Comparison of ENCODE assay signal across 1 cellular context in genomic region chr3:67241084-67241483, GRCh38.
TF ChIP-seq lines count a peak whose summit lies in the region.

No MANE protein-coding gene starts in this region.

TF ChIP-seq in WTC11, 78 proteins besides CTCF, POLR2A, EP300 and RAD21 (continued from another document):
- TF ChIP-seq ATF2 (CRISPR knock-in tag; IDR thresholded peaks at IDR 0.05; ENCODE audit: borderline replicate concordance, low read depth) = no peak
- TF ChIP-seq ERG (CRISPR knock-in tag; IDR thresholded peaks at IDR 0.05) = no peak
- TF ChIP-seq FOXP1 (CRISPR knock-in tag; IDR thresholded peaks at IDR 0.05; ENCODE audit: borderline replicate concordance) = no peak
- TF ChIP-seq IRF1 (CRISPR knock-in tag; IDR thresholded peaks at IDR 0.05) = no peak
- TF ChIP-seq ZNF425 (CRISPR knock-in tag; conservative IDR thresholded peaks at IDR 0.05) = no peak
- no peak for TF ChIP-seq MYBL2 (CRISPR knock-in tag; IDR thresholded peaks at IDR 0.05)
- no peak for TF ChIP-seq AFF4 (CRISPR knock-in tag; IDR thresholded peaks at IDR 0.05; ENCODE audit: borderline replicate concordance)
- TF ChIP-seq USF2 (CRISPR knock-in tag; IDR thresholded peaks at IDR 0.05) = no peak
- no peak for TF ChIP-seq ETV6 (CRISPR knock-in tag; IDR thresholded peaks at IDR 0.05)
- TF ChIP-seq ZBTB21 (CRISPR knock-in tag; IDR thresholded peaks at IDR 0.05; ENCODE audit: borderline replicate concordance) = no peak
- TF ChIP-seq IRF2 (CRISPR knock-in tag; IDR thresholded peaks at IDR 0.05; ENCODE audit: borderline replicate concordance, low read depth) = no peak
TF ChIP-seq in WTC11: peak in this region for 0.
